30 cellular contexts compared by ENCODE assay signal in the genomic region with DNA sequence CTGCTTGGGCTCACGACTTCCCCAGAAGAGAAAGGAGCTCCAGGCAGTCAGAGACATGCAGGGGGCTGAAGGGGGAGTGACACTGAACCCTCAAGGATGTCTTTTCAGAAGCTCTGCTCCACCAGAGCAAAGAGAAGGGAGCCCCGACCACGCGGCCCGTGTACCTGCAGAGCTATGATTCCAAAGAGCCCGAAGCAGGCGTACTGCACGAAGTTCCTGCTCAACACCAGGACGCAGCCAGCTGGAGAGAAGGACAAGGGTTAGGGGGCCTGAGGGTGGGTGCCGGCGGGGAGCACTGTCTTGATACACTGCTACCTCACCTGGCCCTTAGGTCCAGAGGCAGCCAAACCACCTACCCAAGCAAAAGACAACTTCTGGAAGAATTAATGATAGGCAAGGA. TPM values are rescaled to one million over a fixed set of nuclear protein-coding genes. Genes with fewer than 3 reads are reported as not detected.
"Had no signal": no experiment of that assay in that cellular context is flagged by ENCODE, and none has a peak within 500 bp of the region (broad histone marks: within the 10 kb centered on the region; RNA-seq: fewer than 3 reads in every experiment).

No MANE protein-coding gene starts in this region.

- H3K4me3 Mint-ChIP-seq: activated CD4-positive, alpha-beta T cell treated with anti-CD3 and anti-CD28 coated beads, Interleukin-2, amount 10 ng/mL, durations not matched to agents 7 days and 5 days; activated naive CD4-positive, alpha-beta T cell treated with anti-CD3 and anti-CD28 coated beads for 36 hours; activated naive CD4-positive, alpha-beta T cell treated with anti-CD3 and anti-CD28 coated beads, Interleukin-2, amount 50 U/mL, for 24 hours; activated naive CD8-positive, alpha-beta T cell treated with anti-CD3 and anti-CD28 coated beads for 36 hours; activated naive CD8-positive, alpha-beta T cell treated with anti-CD3 and anti-CD28 coated beads, Interleukin-2, amount 50 U/mL, for 24 hours; activated T-helper 1 cell treated with anti-CD3 and anti-CD28 coated beads, Interleukin-12 subunit alpha, Interleukin-12 subunit beta, Interleukin-2, Interleukin-4 antibody, amounts not matched to agents 30 ng/mL and 10 ng/mL and 1 ng/mL, durations not matched to agents 14 hours and 24 hours and 36 hours; endodermal cell; T-helper 17 cell; WTC11 had no signal

- H3K4me3 ChIP-seq: adrenal gland, body of pancreas, esophagus muscularis mucosa, gastrocnemius medialis, heart right ventricle had no signal

- ATAC-seq: activated naive CD8-positive, alpha-beta T cell treated with anti-CD3 and anti-CD28 coated beads, Interleukin-2, amount 50 U/mL, for 24 hours; body of pancreas; foreskin keratinocyte; gastrocnemius medialis; T-helper 17 cell; WTC11 had no signal

- H3K9me3 ChIP-seq: adrenal gland, body of pancreas, esophagus muscularis mucosa, gastrocnemius medialis, heart right ventricle had no signal

- H3K27ac ChIP-seq: esophagus muscularis mucosa, foreskin keratinocyte, gastrocnemius medialis, heart right ventricle had no signal

- H3K27ac Mint-ChIP-seq: activated CD4-positive, alpha-beta T cell treated with anti-CD3 and anti-CD28 coated beads, Interleukin-2, amount 10 ng/mL, durations not matched to agents 7 days and 5 days; activated naive CD4-positive, alpha-beta T cell treated with anti-CD3 and anti-CD28 coated beads for 36 hours; activated naive CD4-positive, alpha-beta T cell treated with anti-CD3 and anti-CD28 coated beads, Interleukin-2, amount 50 U/mL, for 24 hours; activated naive CD8-positive, alpha-beta T cell treated with anti-CD3 and anti-CD28 coated beads for 36 hours; activated naive CD8-positive, alpha-beta T cell treated with anti-CD3 and anti-CD28 coated beads, Interleukin-2, amount 50 U/mL, for 24 hours; activated T-helper 2 cell treated with anti-CD3 and anti-CD28 coated beads, Interferon-gamma antibody, Interleukin-2, Interleukin-4, amounts not matched to agents 10 μg/mL and 5 μg/mL and 100 μg/mL, durations not matched to agents 14 hours and 24 hours and 36 hours; endodermal cell; T-helper 17 cell; WTC11 had no signal

- H3K27me3 Mint-ChIP-seq: activated CD4-positive, alpha-beta T cell treated with anti-CD3 and anti-CD28 coated beads, Interleukin-2, amount 10 ng/mL, durations not matched to agents 7 days and 5 days; activated naive CD4-positive, alpha-beta T cell treated with anti-CD3 and anti-CD28 coated beads, Interleukin-2, amount 50 U/mL, for 24 hours; activated naive CD8-positive, alpha-beta T cell treated with anti-CD3 and anti-CD28 coated beads for 36 hours; activated naive CD8-positive, alpha-beta T cell treated with anti-CD3 and anti-CD28 coated beads, Interleukin-2, amount 50 U/mL, for 24 hours; T-helper 17 cell had no signal

- H3K27me3 ChIP-seq: adrenal gland, body of pancreas, esophagus muscularis mucosa, foreskin keratinocyte, gastrocnemius medialis, heart right ventricle had no signal

- DNase-seq: activated CD4-positive, alpha-beta T cell treated with anti-CD3 and anti-CD28 coated beads for 1 hour; activated CD4-positive, alpha-beta T cell treated with anti-CD3 and anti-CD28 coated beads for 4 hours; activated CD4-positive, alpha-beta T cell treated with anti-CD3 and anti-CD28 coated beads, Interleukin-2, amount 10 ng/mL, durations not matched to agents 7 days and 5 days; activated CD4-positive, alpha-beta T cell treated with anti-CD3 and anti-CD28 coated beads, Interleukin-2, amount 50 U/mL, for 4 hours; activated CD8-positive, alpha-beta memory T cell treated with anti-CD3 and anti-CD28 coated beads, Interleukin-2, amount 50 U/mL, for 48 hours; activated effector memory CD4-positive, alpha-beta T cell treated with anti-CD3 and anti-CD28 coated beads, Interleukin-2, amount 50 U/mL, for 16 hours; activated naive CD4-positive, alpha-beta T cell treated with anti-CD3 and anti-CD28 coated beads for 36 hours; activated naive CD8-positive, alpha-beta T cell treated with anti-CD3 and anti-CD28 coated beads for 36 hours; activated naive CD8-positive, alpha-beta T cell treated with anti-CD3 and anti-CD28 coated beads, Interleukin-2, amount 50 U/mL, for 24 hours; activated T-cell treated with anti-CD3 and anti-CD28 coated beads for 4 hours; activated T-cell treated with anti-CD3 and anti-CD28 coated beads, Interleukin-2, amount 50 U/mL, for 48 hours; amygdala; aorta; body of pancreas; caudate nucleus; effector CD8-positive, alpha-beta T cell; endodermal cell; erythroblast; foreskin keratinocyte; gastrocnemius medialis; heart right ventricle; hippocampal formation; T-helper 1 cell; T-helper 17 cell had no signal

- H3K9me3 Mint-ChIP-seq: activated CD4-positive, alpha-beta T cell treated with anti-CD3 and anti-CD28 coated beads, Interleukin-2, amount 10 ng/mL, durations not matched to agents 7 days and 5 days; activated naive CD4-positive, alpha-beta T cell treated with anti-CD3 and anti-CD28 coated beads for 36 hours; activated naive CD4-positive, alpha-beta T cell treated with anti-CD3 and anti-CD28 coated beads, Interleukin-2, amount 50 U/mL, for 24 hours; activated naive CD8-positive, alpha-beta T cell treated with anti-CD3 and anti-CD28 coated beads for 36 hours; activated naive CD8-positive, alpha-beta T cell treated with anti-CD3 and anti-CD28 coated beads, Interleukin-2, amount 50 U/mL, for 24 hours; activated T-helper 1 cell treated with anti-CD3 and anti-CD28 coated beads, Interleukin-12 subunit alpha, Interleukin-12 subunit beta, Interleukin-2, Interleukin-4 antibody, amounts not matched to agents 30 ng/mL and 10 ng/mL and 1 ng/mL, durations not matched to agents 14 hours and 24 hours and 36 hours; activated T-helper 2 cell treated with anti-CD3 and anti-CD28 coated beads, Interferon-gamma antibody, Interleukin-2, Interleukin-4, amounts not matched to agents 10 μg/mL and 5 μg/mL and 100 μg/mL, durations not matched to agents 14 hours and 24 hours and 36 hours; endodermal cell; WTC11 had no signal

RNA-seq across cellular contexts. Expression of a gene that starts 9.7 kb away (rescaled TPM):
- total RNA-seq: body of pancreas had no signal
